In the genomic region with DNA sequence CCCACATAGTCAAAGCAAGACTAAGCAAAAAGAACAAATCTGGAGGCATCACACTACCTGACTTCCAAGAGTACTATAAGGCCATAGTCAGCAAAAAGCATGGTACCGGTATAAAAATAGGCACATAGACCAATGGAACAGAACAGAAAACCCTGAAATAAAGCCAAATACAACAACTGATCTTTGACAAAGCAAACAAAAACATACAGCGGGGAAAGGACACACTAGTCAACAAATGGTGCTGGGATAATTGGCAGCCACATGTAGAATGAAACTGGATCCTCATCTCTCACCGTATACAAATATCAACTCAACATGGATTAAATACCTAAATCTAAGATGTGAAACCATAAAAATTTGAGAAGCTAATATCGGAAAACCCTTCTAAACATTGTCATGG, we compare ENCODE assay signal across 22 cellular contexts.
DNase-seq lines count a peak whose midpoint lies in the region; ATAC-seq and TF ChIP-seq lines count a peak whose summit lies in the region.
"Had no signal": no experiment of that assay in that cellular context is flagged by ENCODE, and none has a peak within 500 bp of the region (broad histone marks: within the 10 kb centered on the region; RNA-seq: fewer than 3 reads in every experiment).

No MANE protein-coding gene starts in this region.

- no peak overlapping the region for H3K4me3 Mint-ChIP-seq in neural crest cell
- H3K4me3 Mint-ChIP-seq: CD4-positive, CD25-positive, alpha-beta regulatory T cell; T-helper 2 cell treated with Interferon-gamma antibody and Interleukin-4, amounts not matched to agents 5 μg/mL and 100 μg/mL, for 36 hours had no signal

- no peaks in the 10 kb centered on the region for H3K27me3 Mint-ChIP-seq in neural crest cell (ENCODE audit: low read depth)
- H3K27me3 Mint-ChIP-seq: CD4-positive, CD25-positive, alpha-beta regulatory T cell had no signal

- H3K27ac Mint-ChIP-seq in neural crest cell (ENCODE audit: unreplicated experiment): peak overlapping the region; percentile 50
- H3K27ac Mint-ChIP-seq: CD4-positive, CD25-positive, alpha-beta regulatory T cell; T-helper 2 cell treated with Interferon-gamma antibody and Interleukin-4, amounts not matched to agents 5 μg/mL and 100 μg/mL, for 36 hours had no signal

- H3K9me3 Mint-ChIP-seq in neural crest cell: peaks cover 9% of the 10 kb centered on the region

- DNase-seq in SHP77 treated with DMSO at 0.1 percent for 48 hours (lab: John Stamatoyannopoulos, UW): peak; percentile 5
- DNase-seq in SHP77 (lab: John Stamatoyannopoulos, UW): no peak
- peak; percentile 71 for DNase-seq in NCI-H2029 (lab: John Stamatoyannopoulos, UW)
- DNase-seq in NCI-H748 (lab: John Stamatoyannopoulos, UW; ENCODE audit: unreplicated experiment): peak; percentile 75
- no peak for DNase-seq in neural crest cell (ENCODE audit: low read depth, low spot score)
- DNase-seq in iPS-NIHi7 (ENCODE audit: extremely low spot score): no peak
- DNase-seq in SW 1271 (lab: John Stamatoyannopoulos, UW): no peak
- DNase-seq: CD4-positive, CD25-positive, alpha-beta regulatory T cell; DMS79 treated with DMSO at 0.1 percent for 48 hours; GF-D8; HCEC 1CT; Kasumi-1; MG63; NCI-H1436; NCI-H187; NCI-H526 treated with DMSO at 0.1 percent for 48 hours; PC-9; T-helper 1 cell had no signal

- H3K4me1 Mint-ChIP-seq in neural crest cell: no peaks in the 10 kb centered on the region
- H3K4me1 Mint-ChIP-seq: CD4-positive, CD25-positive, alpha-beta regulatory T cell had no signal

- no peak for TF ChIP-seq CTCF in neural crest cell (conservative IDR thresholded peaks at IDR 0.05)

- no peak for ATAC-seq in GM18517 (IDR thresholded peaks at IDR 0.05; ENCODE audit: unreplicated experiment)
- ATAC-seq: K562, Right ventricle myocardium inferior had no signal

- H3K36me3 Mint-ChIP-seq in neural crest cell (ENCODE audit: low read depth): peaks cover 2% of the 10 kb centered on the region
- H3K36me3 Mint-ChIP-seq: CD4-positive, CD25-positive, alpha-beta regulatory T cell had no signal

Comparison
In these comparisons a context has a peak if more than half of its experiments do, and no peak if none do; other contexts are left out.
1. DNase-seq: peak in SHP77 treated with DMSO at 0.1 percent for 48 hours (single experiment), NCI-H2029 (single experiment) and NCI-H748 (single experiment); none in SHP77 (0 of 2), neural crest cell (single experiment), iPS-NIHi7 (single experiment) and SW 1271 (0 of 2).